ENCODE assay signal across 8 cellular contexts in genomic region chr19:17075035-17075859, GRCh38. TPM values are rescaled to one million over a fixed set of nuclear protein-coding genes. Genes with fewer than 3 reads are reported as not detected.
DNase-seq lines count a peak whose midpoint lies in the region; ATAC-seq and TF ChIP-seq lines count a peak whose summit lies in the region.

A gene with protein sequence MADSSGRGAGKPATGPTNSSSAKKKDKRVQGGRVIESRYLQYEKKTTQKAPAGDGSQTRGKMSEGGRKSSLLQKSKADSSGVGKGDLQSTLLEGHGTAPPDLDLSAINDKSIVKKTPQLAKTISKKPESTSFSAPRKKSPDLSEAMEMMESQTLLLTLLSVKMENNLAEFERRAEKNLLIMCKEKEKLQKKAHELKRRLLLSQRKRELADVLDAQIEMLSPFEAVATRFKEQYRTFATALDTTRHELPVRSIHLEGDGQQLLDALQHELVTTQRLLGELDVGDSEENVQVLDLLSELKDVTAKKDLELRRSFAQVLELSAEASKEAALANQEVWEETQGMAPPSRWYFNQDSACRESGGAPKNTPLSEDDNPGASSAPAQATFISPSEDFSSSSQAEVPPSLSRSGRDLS (minus strand): TSS chr19:17075452. CDS start chr19:17075422, 30 bp downstream.
A gene with protein sequence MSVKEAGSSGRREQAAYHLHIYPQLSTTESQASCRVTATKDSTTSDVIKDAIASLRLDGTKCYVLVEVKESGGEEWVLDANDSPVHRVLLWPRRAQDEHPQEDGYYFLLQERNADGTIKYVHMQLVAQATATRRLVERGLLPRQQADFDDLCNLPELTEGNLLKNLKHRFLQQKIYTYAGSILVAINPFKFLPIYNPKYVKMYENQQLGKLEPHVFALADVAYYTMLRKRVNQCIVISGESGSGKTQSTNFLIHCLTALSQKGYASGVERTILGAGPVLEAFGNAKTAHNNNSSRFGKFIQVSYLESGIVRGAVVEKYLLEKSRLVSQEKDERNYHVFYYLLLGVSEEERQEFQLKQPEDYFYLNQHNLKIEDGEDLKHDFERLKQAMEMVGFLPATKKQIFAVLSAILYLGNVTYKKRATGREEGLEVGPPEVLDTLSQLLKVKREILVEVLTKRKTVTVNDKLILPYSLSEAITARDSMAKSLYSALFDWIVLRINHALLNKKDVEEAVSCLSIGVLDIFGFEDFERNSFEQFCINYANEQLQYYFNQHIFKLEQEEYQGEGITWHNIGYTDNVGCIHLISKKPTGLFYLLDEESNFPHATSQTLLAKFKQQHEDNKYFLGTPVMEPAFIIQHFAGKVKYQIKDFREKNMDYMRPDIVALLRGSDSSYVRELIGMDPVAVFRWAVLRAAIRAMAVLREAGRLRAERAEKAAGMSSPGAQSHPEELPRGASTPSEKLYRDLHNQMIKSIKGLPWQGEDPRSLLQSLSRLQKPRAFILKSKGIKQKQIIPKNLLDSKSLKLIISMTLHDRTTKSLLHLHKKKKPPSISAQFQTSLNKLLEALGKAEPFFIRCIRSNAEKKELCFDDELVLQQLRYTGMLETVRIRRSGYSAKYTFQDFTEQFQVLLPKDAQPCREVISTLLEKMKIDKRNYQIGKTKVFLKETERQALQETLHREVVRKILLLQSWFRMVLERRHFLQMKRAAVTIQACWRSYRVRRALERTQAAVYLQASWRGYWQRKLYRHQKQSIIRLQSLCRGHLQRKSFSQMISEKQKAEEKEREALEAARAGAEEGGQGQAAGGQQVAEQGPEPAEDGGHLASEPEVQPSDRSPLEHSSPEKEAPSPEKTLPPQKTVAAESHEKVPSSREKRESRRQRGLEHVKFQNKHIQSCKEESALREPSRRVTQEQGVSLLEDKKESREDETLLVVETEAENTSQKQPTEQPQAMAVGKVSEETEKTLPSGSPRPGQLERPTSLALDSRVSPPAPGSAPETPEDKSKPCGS (N-terminal part only) (plus strand): TSS chr19:17075777. CDS start chr19:17101718, 25,941 bp downstream.

- no peaks in the 10 kb centered on the region for H3K27me3 ChIP-seq in left ventricle myocardium inferior (ENCODE audit: low read depth)

- H3K27ac Mint-ChIP-seq in progenitor cell of endocrine pancreas = peak within 1 kb of the TSS; percentile 96

- H3K4me1 ChIP-seq in left ventricle myocardium inferior = peaks cover 81% of the 10 kb centered on the region

- no peaks in the 10 kb centered on the region for H3K27me3 Mint-ChIP-seq in progenitor cell of endocrine pancreas

- peak; percentile 73 for ATAC-seq in GM18502 (IDR thresholded peaks at IDR 0.05; ENCODE audit: poor library complexity, unreplicated experiment)
- ATAC-seq in HG02943 (IDR thresholded peaks at IDR 0.05; ENCODE audit: low read depth, unreplicated experiment) = peak; percentile 62

- H3K9me3 ChIP-seq in left ventricle myocardium inferior (replicated peaks) = no peaks in the 10 kb centered on the region

- intact Hi-C loops in left ventricle myocardium inferior (cut with micrococcal nuclease) = no loop called here

- H3K36me3 Mint-ChIP-seq in progenitor cell of endocrine pancreas (ENCODE audit: insufficient read depth) = peaks cover 4% of the 10 kb centered on the region

- H3K27ac ChIP-seq in angular gyrus (ENCODE audit: low read depth, low read length) (peak within 1 kb of the TSS; percentile 82), left ventricle myocardium inferior (replicated peaks) (peak within 1 kb of the TSS; percentile 84)

- peaks cover 14% of the 10 kb centered on the region for H3K36me3 ChIP-seq in left ventricle myocardium inferior

- H3K4me3 Mint-ChIP-seq in progenitor cell of endocrine pancreas (ENCODE audit: low read depth) = peak within 1 kb of the TSS; percentile 91

- peaks cover 22% of the 10 kb centered on the region for H3K4me1 Mint-ChIP-seq in progenitor cell of endocrine pancreas (ENCODE audit: low read depth)

- no peaks in the 10 kb centered on the region for H3K9me3 Mint-ChIP-seq in progenitor cell of endocrine pancreas (ENCODE audit: low read depth)

- TF ChIP-seq CTCF in left ventricle myocardium inferior (IDR thresholded peaks at IDR 0.05; ENCODE audit: borderline replicate concordance) (no peak), progenitor cell of endocrine pancreas (IDR thresholded peaks at IDR 0.05; ENCODE audit: unreplicated experiment) (no peak)

- DNase-seq in NCI-H187 treated with DMSO at 0.1 percent for 48 hours (lab: John Stamatoyannopoulos, UW) (peak; percentile 56), T-helper 2 cell (peak; percentile 99 to 100 (median 100)), left ventricle myocardium inferior (peak; percentile 99), progenitor cell of endocrine pancreas (ENCODE audit: low spot score, unreplicated experiment) (peak; percentile 100), ureter (ENCODE audit: low spot score) (peak; percentile 99)

- peak within 1 kb of the TSS; percentile 72 for H3K4me3 ChIP-seq in left ventricle myocardium inferior

RNA-seq across cellular contexts. Expression of the first gene that starts in this region (rescaled TPM):
- total RNA-seq in left ventricle myocardium inferior (3.5 TPM), progenitor cell of endocrine pancreas (17.7 and 21.7 TPM in 2 replicates), ureter (10.8 TPM)

RNA-seq across cellular contexts. Expression of the second gene that starts in this region (rescaled TPM):
- total RNA-seq in left ventricle myocardium inferior (30.7 TPM), progenitor cell of endocrine pancreas (78.5 and 79.7 TPM in 2 replicates), ureter (77.3 TPM)

Comparison
In these comparisons a context has a peak if more than half of its experiments do, and no peak if none do; other contexts are left out.
1. Peak in every context shown above with its lines: DNase-seq, ATAC-seq, H3K4me3 ChIP-seq and H3K27ac ChIP-seq.